Comparison of ENCODE assay signal across 1 cellular context in the genomic region with DNA sequence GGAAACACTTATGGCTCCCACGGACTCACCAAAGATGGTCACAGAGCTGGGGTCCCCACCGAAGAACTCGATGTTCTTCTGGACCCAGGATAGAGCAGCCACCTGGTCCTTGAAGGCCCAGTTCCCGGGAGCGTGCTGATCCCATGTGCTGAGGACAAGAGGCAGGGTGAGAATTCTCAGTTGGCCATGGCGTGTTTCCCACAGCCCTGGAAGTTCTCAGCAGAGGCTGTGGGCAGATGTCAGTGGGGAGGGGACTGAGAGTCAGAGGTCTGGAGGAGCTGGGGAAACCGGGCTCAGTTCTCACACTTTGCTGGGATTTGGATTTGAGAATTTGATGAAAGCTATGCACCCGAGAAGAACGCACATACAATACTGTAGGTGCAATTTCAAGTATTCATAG.
TF ChIP-seq lines count a peak whose summit lies in the region.

No MANE protein-coding gene starts in this region.

TF ChIP-seq in GM23338, 12 proteins besides CTCF, POLR2A, EP300 and RAD21 (continued from another document):
- TF ChIP-seq, protein P1, sequence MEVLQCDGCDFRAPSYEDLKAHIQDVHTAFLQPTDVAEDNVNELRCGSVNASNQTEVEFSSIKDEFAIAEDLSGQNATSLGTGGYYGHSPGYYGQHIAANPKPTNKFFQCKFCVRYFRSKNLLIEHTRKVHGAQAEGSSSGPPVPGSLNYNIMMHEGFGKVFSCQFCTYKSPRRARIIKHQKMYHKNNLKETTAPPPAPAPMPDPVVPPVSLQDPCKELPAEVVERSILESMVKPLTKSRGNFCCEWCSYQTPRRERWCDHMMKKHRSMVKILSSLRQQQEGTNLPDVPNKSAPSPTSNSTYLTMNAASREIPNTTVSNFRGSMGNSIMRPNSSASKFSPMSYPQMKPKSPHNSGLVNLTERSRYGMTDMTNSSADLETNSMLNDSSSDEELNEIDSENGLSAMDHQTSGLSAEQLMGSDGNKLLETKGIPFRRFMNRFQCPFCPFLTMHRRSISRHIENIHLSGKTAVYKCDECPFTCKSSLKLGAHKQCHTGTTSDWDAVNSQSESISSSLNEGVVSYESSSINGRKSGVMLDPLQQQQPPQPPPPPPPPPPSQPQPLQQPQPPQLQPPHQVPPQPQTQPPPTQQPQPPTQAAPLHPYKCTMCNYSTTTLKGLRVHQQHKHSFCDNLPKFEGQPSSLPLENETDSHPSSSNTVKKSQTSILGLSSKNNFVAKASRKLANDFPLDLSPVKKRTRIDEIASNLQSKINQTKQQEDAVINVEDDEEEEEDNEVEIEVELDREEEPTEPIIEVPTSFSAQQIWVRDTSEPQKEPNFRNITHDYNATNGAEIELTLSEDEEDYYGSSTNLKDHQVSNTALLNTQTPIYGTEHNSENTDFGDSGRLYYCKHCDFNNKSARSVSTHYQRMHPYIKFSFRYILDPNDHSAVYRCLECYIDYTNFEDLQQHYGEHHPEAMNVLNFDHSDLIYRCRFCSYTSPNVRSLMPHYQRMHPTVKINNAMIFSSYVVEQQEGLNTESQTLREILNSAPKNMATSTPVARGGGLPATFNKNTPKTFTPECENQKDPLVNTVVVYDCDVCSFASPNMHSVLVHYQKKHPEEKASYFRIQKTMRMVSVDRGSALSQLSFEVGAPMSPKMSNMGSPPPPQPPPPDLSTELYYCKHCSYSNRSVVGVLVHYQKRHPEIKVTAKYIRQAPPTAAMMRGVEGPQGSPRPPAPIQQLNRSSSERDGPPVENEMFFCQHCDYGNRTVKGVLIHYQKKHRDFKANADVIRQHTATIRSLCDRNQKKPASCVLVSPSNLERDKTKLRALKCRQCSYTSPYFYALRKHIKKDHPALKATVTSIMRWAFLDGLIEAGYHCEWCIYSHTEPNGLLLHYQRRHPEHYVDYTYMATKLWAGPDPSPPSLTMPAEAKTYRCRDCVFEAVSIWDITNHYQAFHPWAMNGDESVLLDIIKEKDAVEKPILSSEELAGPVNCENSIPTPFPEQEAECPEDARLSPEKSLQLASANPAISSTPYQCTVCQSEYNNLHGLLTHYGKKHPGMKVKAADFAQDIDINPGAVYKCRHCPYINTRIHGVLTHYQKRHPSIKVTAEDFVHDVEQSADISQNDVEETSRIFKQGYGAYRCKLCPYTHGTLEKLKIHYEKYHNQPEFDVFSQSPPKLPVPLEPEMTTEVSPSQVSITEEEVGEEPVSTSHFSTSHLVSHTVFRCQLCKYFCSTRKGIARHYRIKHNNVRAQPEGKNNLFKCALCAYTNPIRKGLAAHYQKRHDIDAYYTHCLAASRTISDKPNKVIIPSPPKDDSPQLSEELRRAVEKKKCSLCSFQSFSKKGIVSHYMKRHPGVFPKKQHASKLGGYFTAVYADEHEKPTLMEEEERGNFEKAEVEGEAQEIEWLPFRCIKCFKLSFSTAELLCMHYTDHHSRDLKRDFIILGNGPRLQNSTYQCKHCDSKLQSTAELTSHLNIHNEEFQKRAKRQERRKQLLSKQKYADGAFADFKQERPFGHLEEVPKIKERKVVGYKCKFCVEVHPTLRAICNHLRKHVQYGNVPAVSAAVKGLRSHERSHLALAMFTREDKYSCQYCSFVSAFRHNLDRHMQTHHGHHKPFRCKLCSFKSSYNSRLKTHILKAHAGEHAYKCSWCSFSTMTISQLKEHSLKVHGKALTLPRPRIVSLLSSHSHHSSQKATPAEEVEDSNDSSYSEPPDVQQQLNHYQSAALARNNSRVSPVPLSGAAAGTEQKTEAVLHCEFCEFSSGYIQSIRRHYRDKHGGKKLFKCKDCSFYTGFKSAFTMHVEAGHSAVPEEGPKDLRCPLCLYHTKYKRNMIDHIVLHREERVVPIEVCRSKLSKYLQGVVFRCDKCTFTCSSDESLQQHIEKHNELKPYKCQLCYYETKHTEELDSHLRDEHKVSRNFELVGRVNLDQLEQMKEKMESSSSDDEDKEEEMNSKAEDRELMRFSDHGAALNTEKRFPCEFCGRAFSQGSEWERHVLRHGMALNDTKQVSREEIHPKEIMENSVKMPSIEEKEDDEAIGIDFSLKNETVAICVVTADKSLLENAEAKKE (CRISPR knock-in tag; IDR thresholded peaks at IDR 0.05): no peak
TF ChIP-seq in GM23338: peak in this region for 0.
